In the genomic region with DNA sequence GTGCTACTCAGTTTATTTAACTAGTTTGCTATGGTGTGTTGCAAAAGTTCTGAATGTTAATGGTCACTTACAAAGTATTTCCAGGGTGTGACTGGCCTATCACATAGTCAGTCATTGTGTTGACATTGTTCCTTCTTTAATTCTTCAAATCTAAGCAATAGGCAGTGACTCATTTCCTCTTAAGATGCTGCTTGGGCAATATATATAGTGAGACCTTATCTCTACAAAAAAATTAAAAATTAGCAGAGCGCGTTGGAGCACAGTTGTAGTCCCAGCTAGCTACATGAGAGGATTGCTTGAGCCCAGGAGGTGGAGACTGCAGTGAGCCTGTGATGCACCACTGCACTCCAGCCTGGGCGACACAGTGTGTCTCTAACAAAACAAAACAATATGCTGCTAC, we compare ENCODE assay signal across 1 cellular context.
TF ChIP-seq lines count a peak whose summit lies in the region.

No MANE protein-coding gene starts in this region.

TF ChIP-seq in SK-N-SH treated with all-trans-retinoic acid at 6 μM for 48 hours, 23 proteins besides CTCF, POLR2A, EP300 and RAD21 (continued from another document):
- TF ChIP-seq PATZ1 (CRISPR knock-in tag; IDR thresholded peaks at IDR 0.05; ENCODE audit: borderline replicate concordance) (no peak), ESRRG (CRISPR knock-in tag; IDR thresholded peaks at IDR 0.05) (no peak)
